Comparison of ENCODE assay signal across 26 cellular contexts in genomic region chr6:4509506-4509905, GRCh38.
A peak's percentile ranks its signal among the peaks of the same experiment; 100 is the strongest.
DNase-seq lines count a peak whose midpoint lies in the region; ATAC-seq, FAIRE-seq and TF ChIP-seq lines count a peak whose summit lies in the region.
"Had no signal": no experiment of that assay in that cellular context is flagged by ENCODE, and none has a peak within 500 bp of the region (broad histone marks: within the 10 kb centered on the region; RNA-seq: fewer than 3 reads in every experiment).

No MANE protein-coding gene starts in this region.

- no peaks in the 10 kb centered on the region for H3K23me2 ChIP-seq in H1 (ENCODE audit: low read depth, low read length)

- no peak overlapping the region for H2BK15ac ChIP-seq in H1 (ENCODE audit: low read length)

- no peak overlapping the region for H3K14ac ChIP-seq in H1 (ENCODE audit: insufficient read length)

- 0 out of 2 replicates have a peak overlapping the region, but pooled peaks have one; percentile 53 for H2AK5ac ChIP-seq in H1 (ENCODE audit: low read depth, low read length)

- H3K27me3 ChIP-seq in K562 (ENCODE audit: control insufficient read depth in 2 of 2, insufficient read depth in 2 of 2, low read length in 2 of 2) (peaks cover 31 to 44% of the 10 kb centered on the region in 2 experiments), H1 (replicated peaks in 1 of 4; ENCODE audit: control insufficient read depth in 3 of 4, extremely low read depth in 1 of 4, insufficient read depth in 3 of 4, low read length in 3 of 4) (no peaks in the 10 kb centered on the region), esophagus muscularis mucosa (no peaks in the 10 kb centered on the region), osteoblast (ENCODE audit: insufficient read depth, low read length) (peaks cover 13% of the 10 kb centered on the region)
- H3K27me3 ChIP-seq: BE2C, BLaER1 had no signal

- H3K79me1 ChIP-seq in H1 (ENCODE audit: low read depth, low read length), result no peaks in the 10 kb centered on the region

- H3K4me3 ChIP-seq in K562 (no peak overlapping the region), H1 (ENCODE audit: extremely low read depth in 1 of 4, insufficient read depth in 2 of 4, low read depth in 3 of 4, low read length in 4 of 4) (no peak overlapping the region), esophagus muscularis mucosa (no peak overlapping the region), osteoblast (ENCODE audit: insufficient read depth, low read length) (no peak overlapping the region)
- H3K4me3 ChIP-seq: BLaER1, GM12878 had no signal

- H2BK120ac ChIP-seq in H1 (replicated peaks; ENCODE audit: low read depth, low read length), result peak overlapping the region; percentile 28

- TF ChIP-seq CTCF in K562 (IDR thresholded peaks at IDR 0.05 in 2 of 3, conservative IDR thresholded peaks at IDR 0.05 in 1 of 3; ENCODE audit: insufficient read depth in 2 of 3, low read depth in 1 of 3, low read length in 3 of 3), result peak in 2 of 3 experiments; percentile 26 to 36; a peak in 2 of 6 replicates
- peak in 1 of 3 experiments; percentile 4; a peak in 1 of 4 replicates for TF ChIP-seq CTCF in H1 (IDR thresholded peaks at IDR 0.05; ENCODE audit: control extremely low read depth in 1 of 3, insufficient read depth in 1 of 3, low read depth in 1 of 3, low read length in 3 of 3)
- TF ChIP-seq CTCF in esophagus muscularis mucosa (IDR thresholded peaks at IDR 0.05), result no peak
- no peak for TF ChIP-seq CTCF in osteoblast (IDR thresholded peaks at IDR 0.05; ENCODE audit: extremely low read depth, low read depth, low read length)

- POLR2A ChIA-PET in K562 (lab: Yijun Ruan, JAX) (interaction anchor here (0.8 kb wide), 1 partner anchor 10 kb away, joined by 3 read pairs; no protein-coding TSS in a partner anchor), H1 (lab: Charles Lee; ENCODE audit: partially characterized antibody) (no interaction called here)

- no peaks in the 10 kb centered on the region for H3K79me2 ChIP-seq in K562 (ENCODE audit: control insufficient read depth, insufficient read depth, low read length)
- H3K79me2 ChIP-seq in H1 (ENCODE audit: control insufficient read depth in 1 of 2, insufficient read depth in 2 of 2, low read length in 2 of 2), result no peaks in the 10 kb centered on the region
- H3K79me2 ChIP-seq in osteoblast (ENCODE audit: insufficient read depth, low read length), result no peaks in the 10 kb centered on the region

- FAIRE-seq in K562 (lab: Jason Lieb, UNC) (no peak), H1 (lab: Jason Lieb, UNC) (no peak)
- FAIRE-seq: A204.1, GM12878, GM12892, GM19239 had no signal

- no peak overlapping the region for H4K8ac ChIP-seq in H1 (ENCODE audit: extremely low read depth, insufficient read depth, low read length)

- no peaks in the 10 kb centered on the region for H3K9me1 ChIP-seq in K562 (ENCODE audit: control insufficient read depth, insufficient read depth, low read length)

- BruUV-seq in K562 (replicated peaks; lab: Mats Ljungman, UMichigan), result no TSS peak

- H3K27ac ChIP-seq in K562 (ENCODE audit: extremely low read depth, low read depth, low read length) (no peak overlapping the region), H1 (ENCODE audit: low read depth, low read length) (no peak overlapping the region), esophagus muscularis mucosa (replicated peaks in 1 of 4) (no peak overlapping the region), osteoblast (ENCODE audit: low read depth, low read length) (no peak overlapping the region)
- H3K27ac ChIP-seq: BLaER1 had no signal

- H3K9me3 ChIP-seq in K562 (replicated peaks; ENCODE audit: control insufficient read depth, insufficient read depth, low read depth, low read length) (no peaks in the 10 kb centered on the region), H1 (ENCODE audit: insufficient read depth in 2 of 2, low read depth in 1 of 2, low read length in 1 of 2) (no peaks in the 10 kb centered on the region), esophagus muscularis mucosa (no peaks in the 10 kb centered on the region), osteoblast (ENCODE audit: low read depth, low read length) (no peaks in the 10 kb centered on the region)
- H3K9me3 ChIP-seq: BE2C, BLaER1 had no signal

- DNase-seq in K562 (ENCODE audit: extremely low read depth in 1 of 4, low spot score in 3 of 4) (no peak), H1 (ENCODE audit: low read depth in 1 of 2, low spot score in 2 of 2) (no peak), esophagus muscularis mucosa (ENCODE audit: extremely low spot score) (peak; percentile 74), osteoblast (ENCODE audit: insufficient read length, low spot score, missing footprints) (no peak), sciatic nerve (ENCODE audit: low spot score) (no peak), cerebellum (ENCODE audit: low spot score) (no peak)
- DNase-seq: 8988T; ACHN; BE2C; CD4-positive, alpha-beta memory T cell; CD4-positive, CD25-positive, alpha-beta regulatory T cell; CD8-positive, alpha-beta memory T cell; COR-L47; DMS 273 treated with DMSO at 0.1 percent for 48 hours; DMS153; DMS53; DMS79; DND-41; EL; GDM1 had no signal

- H4K91ac ChIP-seq in H1 (replicated peaks; ENCODE audit: insufficient read length, low read length), result peak overlapping the region; percentile 44

- H3K4me2 ChIP-seq in K562 (ENCODE audit: insufficient read depth, low read length) (no peak overlapping the region), H1 (ENCODE audit: insufficient read depth in 1 of 2, low read depth in 2 of 2, low read length in 2 of 2) (no peak overlapping the region), osteoblast (ENCODE audit: insufficient read depth, low read length) (no peak overlapping the region)
- H3K4me2 ChIP-seq: BLaER1 had no signal

- in situ Hi-C loops in K562 (cut with MboI), result no loop called here

- ATAC-seq in K562, result peak; percentile 49; the same call in 2 of the 3 replicates
- ATAC-seq in sciatic nerve, result no peak
- no peak for ATAC-seq in GM18502 (IDR thresholded peaks at IDR 0.05; ENCODE audit: poor library complexity, unreplicated experiment)
- ATAC-seq: GM12878 had no signal

- H3K56ac ChIP-seq in H1 (replicated peaks; ENCODE audit: insufficient read length, low read depth, low read length), result no peak overlapping the region

- no peak overlapping the region for H3K23ac ChIP-seq in H1 (ENCODE audit: insufficient read length)

- WGBS in K562 (ENCODE audit: insufficient coverage, low coverage, missing lambda C conversion rate), result 2% methylated on average over 3 of the region's 3 CpGs
- 74% methylated on average over 3 of the region's 3 CpGs; no CpG with 5 or more reads in 1 of the 2 experiments for WGBS in H1 (ENCODE audit: extremely low coverage in 1 of 2, insufficient coverage in 1 of 2, insufficient read length in 1 of 2, insufficient replicate concordance in 2 of 2, low coverage in 1 of 2, low lambda C conversion rate in 2 of 2, missing lambda C conversion rate in 1 of 2), 2 experiments
- 98% methylated on average over 3 of the region's 3 CpGs for WGBS in esophagus muscularis mucosa

- no peak overlapping the region for H3K9ac ChIP-seq in K562 (ENCODE audit: insufficient read depth in 1 of 2, low read depth in 2 of 2, low read length in 2 of 2)
- H3K9ac ChIP-seq in H1 (replicated peaks in 1 of 4; ENCODE audit: extremely low read depth in 1 of 4, low read depth in 3 of 4, low read length in 3 of 4), result no peak overlapping the region
- H3K9ac ChIP-seq: BLaER1 had no signal

- no peak overlapping the region for H3K4ac ChIP-seq in H1 (replicated peaks; ENCODE audit: insufficient read length, low read depth, low read length)

- TF ChIP-seq RAD21 in K562 (CRISPR knock-in tag; conservative IDR thresholded peaks at IDR 0.05 in 1 of 2, IDR thresholded peaks at IDR 0.05 in 1 of 2) (peak in 1 of 2 experiments; percentile 6; a peak in 1 of 4 replicates), H1 (IDR thresholded peaks at IDR 0.05 in 1 of 2, conservative IDR thresholded peaks at IDR 0.05 in 1 of 2; ENCODE audit: low read depth in 2 of 2, low read length in 2 of 2) (no peak)

- H2BK12ac ChIP-seq in H1 (ENCODE audit: low read depth, low read length), result no peak overlapping the region

- no peak overlapping the region for H2BK5ac ChIP-seq in H1 (ENCODE audit: low read depth, low read length)

- CTCF ChIA-PET in K562 (lab: Yijun Ruan, JAX; ENCODE audit: low intra/inter-chr PET ratio) (no interaction called here), H1 (lab: Charles Lee; ENCODE audit: partially characterized antibody) (interaction anchor here (1.3 to 1.6 kb wide), 2 partner anchors 9 to 29 kb away, joined by 3 read pairs; no protein-coding TSS in a partner anchor)

- intact Hi-C loops in K562 (cut with micrococcal nuclease), result no loop called here
- intact Hi-C loops in esophagus muscularis mucosa (cut with DNase I), result no loop called here
- intact Hi-C loops in sciatic nerve (cut with DNase I), result no loop called here

- peaks cover 0 to 7% of the 10 kb centered on the region in 2 experiments; a peak in 2 of 5 replicates for H3K4me1 ChIP-seq in K562 (replicated peaks in 1 of 2; ENCODE audit: control insufficient read depth in 2 of 2, insufficient read depth in 2 of 2, low read length in 2 of 2)
- peaks cover 0 to 12% (median 3%) of the 10 kb centered on the region in 4 experiments; a peak in 4 of 7 replicates for H3K4me1 ChIP-seq in H1 (replicated peaks in 1 of 4; ENCODE audit: control insufficient read depth in 3 of 4, insufficient read depth in 4 of 4, low read length in 3 of 4)
- H3K4me1 ChIP-seq in esophagus muscularis mucosa, result no peaks in the 10 kb centered on the region
- no peaks in the 10 kb centered on the region for H3K4me1 ChIP-seq in osteoblast (ENCODE audit: insufficient read depth, low read length)
- H3K4me1 ChIP-seq: BE2C, BLaER1 had no signal

- H2BK20ac ChIP-seq in H1 (ENCODE audit: low read length), result 0 out of 2 replicates have a peak overlapping the region, but pooled peaks have one; percentile 34

- TF ChIP-seq POLR2A in K562 (conservative IDR thresholded peaks at IDR 0.05), result no peak
- TF ChIP-seq POLR2A in H1 (IDR thresholded peaks at IDR 0.05; ENCODE audit: control extremely low read depth in 1 of 2, low read depth in 2 of 2, low read length in 2 of 2), result no peak
- TF ChIP-seq POLR2A in esophagus muscularis mucosa (IDR thresholded peaks at IDR 0.05; ENCODE audit: low read depth), result no peak

- H3K36me3 ChIP-seq in K562 (ENCODE audit: control insufficient read depth, insufficient read depth, low read length) (no peaks in the 10 kb centered on the region), H1 (ENCODE audit: control insufficient read depth in 2 of 4, insufficient read depth in 4 of 4, low read length in 3 of 4) (no peaks in the 10 kb centered on the region), esophagus muscularis mucosa (no peaks in the 10 kb centered on the region), osteoblast (ENCODE audit: insufficient read depth, low read length) (no peaks in the 10 kb centered on the region)
- H3K36me3 ChIP-seq: BE2C, BLaER1 had no signal

- TF ChIP-seq EP300 in K562 (IDR thresholded peaks at IDR 0.05; ENCODE audit: low read length) (no peak), H1 (IDR thresholded peaks at IDR 0.05; ENCODE audit: borderline replicate concordance in 1 of 2, low read depth in 2 of 2, low read length in 2 of 2) (no peak), esophagus muscularis mucosa (IDR thresholded peaks at IDR 0.05) (no peak)

- no peak overlapping the region for H4K5ac ChIP-seq in H1 (ENCODE audit: insufficient read length, low read depth, low read length)

- H4K20me1 ChIP-seq in K562 (replicated peaks; ENCODE audit: control insufficient read depth, insufficient read depth, low read length), result no peaks in the 10 kb centered on the region
- H4K20me1 ChIP-seq in H1 (replicated peaks in 1 of 2; ENCODE audit: control insufficient read depth in 1 of 2, insufficient read depth in 2 of 2, low read length in 2 of 2), result no peaks in the 10 kb centered on the region
- H4K20me1 ChIP-seq in osteoblast (ENCODE audit: insufficient read depth, low read length), result no peaks in the 10 kb centered on the region
- H4K20me1 ChIP-seq: BLaER1 had no signal

- H3K18ac ChIP-seq in H1 (ENCODE audit: extremely low read depth, low read length), result no peak overlapping the region; the same call in 1 of the 2 replicates

- H2AFZ ChIP-seq in K562 (ENCODE audit: low read depth, low read length) (no peak overlapping the region), H1 (ENCODE audit: low read length) (no peak overlapping the region), osteoblast (ENCODE audit: low read length) (no peak overlapping the region)

Comparison
In these comparisons a context has a peak if more than half of its experiments do, and no peak if none do; other contexts are left out.
1. CTCF ChIP-seq: peak in K562 (2 of 3); none in esophagus muscularis mucosa (0 of 3) and osteoblast (single experiment).